37 cellular contexts compared by ENCODE assay signal in genomic region chr12:105943525-105943924, GRCh38.
"Had no signal": no experiment of that assay in that cellular context is flagged by ENCODE, and none has a peak within 500 bp of the region (broad histone marks: within the 10 kb centered on the region; RNA-seq: fewer than 3 reads in every experiment).

No MANE protein-coding gene starts in this region.

- H3K4me2 ChIP-seq: PC-9 had no signal

- H3K27ac Mint-ChIP-seq: activated B cell treated with CpG ODN at 0.5 μM for 24 hours; activated CD4-positive, alpha-beta memory T cell treated with anti-CD3 and anti-CD28 coated beads for 36 hours; activated CD8-positive, alpha-beta memory T cell treated with anti-CD3 and anti-CD28 coated beads, Interleukin-2, amount 10 ng/mL, durations not matched to agents 7 days and 5 days; activated naive CD4-positive, alpha-beta T cell treated with anti-CD3 and anti-CD28 coated beads, Interleukin-2, amount 10 ng/mL, durations not matched to agents 7 days and 5 days; activated naive CD8-positive, alpha-beta T cell; activated naive CD8-positive, alpha-beta T cell treated with anti-CD3 and anti-CD28 coated beads, Interleukin-2, amount 50 U/mL, for 24 hours; brain; T-helper 1 cell treated with Interleukin-12 subunit alpha and Interleukin-12 subunit beta and Interleukin-4 antibody, amounts not matched to agents 30 μg/mL and 1 μg/mL, for 36 hours; T-helper 2 cell treated with Interferon-gamma antibody and Interleukin-4, amounts not matched to agents 5 μg/mL and 100 μg/mL, for 36 hours had no signal

- H3K4me1 Mint-ChIP-seq: activated B cell treated with CpG ODN at 0.5 μM for 24 hours; activated CD8-positive, alpha-beta memory T cell treated with anti-CD3 and anti-CD28 coated beads, Interleukin-2, amount 10 ng/mL, durations not matched to agents 7 days and 5 days; activated naive CD4-positive, alpha-beta T cell treated with anti-CD3 and anti-CD28 coated beads, Interleukin-2, amount 10 ng/mL, durations not matched to agents 7 days and 5 days; activated naive CD8-positive, alpha-beta T cell treated with anti-CD3 and anti-CD28 coated beads, Interleukin-2, amount 50 U/mL, for 24 hours; brain had no signal

- H3K27me3 Mint-ChIP-seq: activated B cell treated with CpG ODN at 0.5 μM for 24 hours; activated CD4-positive, alpha-beta memory T cell treated with anti-CD3 and anti-CD28 coated beads for 36 hours; activated CD8-positive, alpha-beta memory T cell treated with anti-CD3 and anti-CD28 coated beads, Interleukin-2, amount 10 ng/mL, durations not matched to agents 7 days and 5 days; activated naive CD4-positive, alpha-beta T cell treated with anti-CD3 and anti-CD28 coated beads, Interleukin-2, amount 10 ng/mL, durations not matched to agents 7 days and 5 days; activated naive CD8-positive, alpha-beta T cell treated with anti-CD3 and anti-CD28 coated beads, Interleukin-2, amount 50 U/mL, for 24 hours had no signal

- H3K4me3 ChIP-seq: PC-9 had no signal

- H3K27ac ChIP-seq: PC-9, RWPE1 had no signal

- ATAC-seq: activated CD8-positive, alpha-beta memory T cell treated with anti-CD3 and anti-CD28 coated beads, Interleukin-2, amount 10 ng/mL, durations not matched to agents 7 days and 5 days; activated naive CD8-positive, alpha-beta T cell treated with anti-CD3 and anti-CD28 coated beads, Interleukin-2, amount 50 U/mL, for 24 hours; Right ventricle myocardium inferior had no signal

- H3K4me3 Mint-ChIP-seq: activated B cell treated with CpG ODN at 0.5 μM for 24 hours; activated CD4-positive, alpha-beta memory T cell treated with anti-CD3 and anti-CD28 coated beads for 36 hours; activated CD8-positive, alpha-beta memory T cell treated with anti-CD3 and anti-CD28 coated beads, Interleukin-2, amount 10 ng/mL, durations not matched to agents 7 days and 5 days; activated naive CD4-positive, alpha-beta T cell treated with anti-CD3 and anti-CD28 coated beads, Interleukin-2, amount 10 ng/mL, durations not matched to agents 7 days and 5 days; activated naive CD8-positive, alpha-beta T cell; activated naive CD8-positive, alpha-beta T cell treated with anti-CD3 and anti-CD28 coated beads, Interleukin-2, amount 50 U/mL, for 24 hours; brain; T-helper 1 cell treated with Interleukin-12 subunit alpha and Interleukin-12 subunit beta and Interleukin-4 antibody, amounts not matched to agents 30 μg/mL and 1 μg/mL, for 36 hours; T-helper 2 cell treated with Interferon-gamma antibody and Interleukin-4, amounts not matched to agents 5 μg/mL and 100 μg/mL, for 36 hours had no signal

- DNase-seq: activated B cell treated with CpG ODN at 0.5 μM for 24 hours; activated CD4-positive, alpha-beta memory T cell treated with anti-CD3 and anti-CD28 coated beads for 36 hours; activated CD4-positive, alpha-beta T cell treated with anti-CD3 and anti-CD28 coated beads for 4 hours; activated CD4-positive, alpha-beta T cell treated with anti-CD3 and anti-CD28 coated beads, Interleukin-2, amount 50 U/mL, for 1 hour; activated CD4-positive, CD25-positive, alpha-beta regulatory T cell treated with anti-CD3 and anti-CD28 coated beads, Interleukin-2, amount 50 U/mL, for 72 hours; activated CD8-positive, alpha-beta memory T cell treated with anti-CD3 and anti-CD28 coated beads for 24 hours; activated CD8-positive, alpha-beta memory T cell treated with anti-CD3 and anti-CD28 coated beads, Interleukin-2, amount 10 ng/mL, durations not matched to agents 7 days and 5 days; activated CD8-positive, alpha-beta memory T cell treated with anti-CD3 and anti-CD28 coated beads, Interleukin-2, amount 50 U/mL, for 48 hours; activated effector memory CD4-positive, alpha-beta T cell treated with Interleukin-2 at 50 U/mL for 16 hours; activated naive CD4-positive, alpha-beta T cell treated with anti-CD3 and anti-CD28 coated beads, Interleukin-2, amount 10 ng/mL, durations not matched to agents 7 days and 5 days; activated naive CD8-positive, alpha-beta T cell treated with anti-CD3 and anti-CD28 coated beads, Interleukin-2, amount 50 U/mL, for 24 hours; activated T-cell treated with anti-CD3 and anti-CD28 coated beads, Interleukin-2, amount 50 U/mL, for 48 hours; anterior cingulate cortex; caudate nucleus; cerebellar nuclear complex; MM.1S; NCI-H1092 treated with DMSO at 0.1 percent for 48 hours; NCI-H1417; NCI-H146; NCI-H187; NCI-H2029 treated with DMSO at 0.1 percent for 48 hours; NCI-H2107; NCI-H2171; NCI-H510A; NCI-H526; NCI-H748 treated with DMSO at 0.1 percent for 48 hours; NK-92 treated with Interleukin-12 subunit alpha and Interleukin-12 subunit beta, amount 100 ng/mL, for 24 hours; PC-9; SIG-M5 had no signal

- H3K9me3 Mint-ChIP-seq: activated CD4-positive, alpha-beta memory T cell treated with anti-CD3 and anti-CD28 coated beads for 36 hours; activated naive CD4-positive, alpha-beta T cell treated with anti-CD3 and anti-CD28 coated beads, Interleukin-2, amount 10 ng/mL, durations not matched to agents 7 days and 5 days; T-helper 1 cell treated with Interleukin-12 subunit alpha and Interleukin-12 subunit beta and Interleukin-4 antibody, amounts not matched to agents 30 μg/mL and 1 μg/mL, for 36 hours; T-helper 2 cell treated with Interferon-gamma antibody and Interleukin-4, amounts not matched to agents 5 μg/mL and 100 μg/mL, for 36 hours had no signal

- H2AFZ ChIP-seq: PC-9 had no signal

- H3K36me3 Mint-ChIP-seq: activated CD4-positive, alpha-beta memory T cell treated with anti-CD3 and anti-CD28 coated beads for 36 hours; activated CD8-positive, alpha-beta memory T cell treated with anti-CD3 and anti-CD28 coated beads, Interleukin-2, amount 10 ng/mL, durations not matched to agents 7 days and 5 days; activated naive CD4-positive, alpha-beta T cell treated with anti-CD3 and anti-CD28 coated beads, Interleukin-2, amount 10 ng/mL, durations not matched to agents 7 days and 5 days; activated naive CD8-positive, alpha-beta T cell; brain had no signal

- FAIRE-seq: bronchial epithelial cell, RCC 7860 had no signal
